ENCODE assay signal across 25 cellular contexts in the genomic region with DNA sequence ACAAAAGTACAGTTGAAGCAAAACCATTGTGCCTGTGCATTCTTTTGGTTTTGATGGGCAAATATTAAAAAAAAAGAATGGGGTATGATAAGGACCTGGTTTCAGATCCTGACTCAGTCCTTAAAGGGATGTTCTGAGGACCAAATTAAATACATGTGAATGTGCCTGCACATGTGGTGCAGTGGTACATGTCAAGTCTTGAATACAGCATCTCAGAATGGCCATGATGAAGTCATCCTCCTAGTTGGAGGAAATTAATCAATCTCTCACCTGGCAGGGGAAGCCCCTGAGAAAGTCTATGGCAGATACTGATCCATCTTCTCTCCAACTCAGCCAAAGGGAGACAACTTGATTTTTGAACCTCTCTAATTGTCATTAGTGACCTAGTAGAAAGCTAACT.
DNase-seq lines count a peak whose midpoint lies in the region; ATAC-seq, FAIRE-seq and TF ChIP-seq lines count a peak whose summit lies in the region.
"Had no signal": no experiment of that assay in that cellular context is flagged by ENCODE, and none has a peak within 500 bp of the region (broad histone marks: within the 10 kb centered on the region; RNA-seq: fewer than 3 reads in every experiment).

No MANE protein-coding gene starts in this region.

- H4K20me1 ChIP-seq in mammary epithelial cell (ENCODE audit: insufficient read depth, low read length): no peaks in the 10 kb centered on the region
- H4K20me1 ChIP-seq: BLaER1 had no signal

- POLR2A ChIA-PET in activated CD4-positive, alpha-beta T cell treated with anti-CD3 and anti-CD28 coated beads for 36 hours (lab: Charles Lee): no interaction called here
- POLR2A ChIA-PET in MCF 10A (lab: Yijun Ruan, JAX): no interaction called here

- ATAC-seq in activated CD4-positive, alpha-beta T cell treated with anti-CD3 and anti-CD28 coated beads for 36 hours: peak; percentile 42
- peak; percentile 72 for ATAC-seq in foreskin keratinocyte
- ATAC-seq: CD8-positive, alpha-beta T cell had no signal

- H3K27ac ChIP-seq in mammary epithelial cell (ENCODE audit: insufficient read depth, low read depth, low read length) (no peak overlapping the region), foreskin keratinocyte (no peak overlapping the region)
- no peak overlapping the region for H3K27ac ChIP-seq in effector memory CD4-positive, alpha-beta T cell (ENCODE audit: insufficient read depth, low read length, poor library complexity, severe bottlenecking)
- H3K27ac ChIP-seq: 22Rv1, BLaER1, C4-2B, GM23248 had no signal

- dilution Hi-C loops in mammary epithelial cell (cut with HindIII; ENCODE audit: low sequenced_read_pairs): no loop called here

- no peak overlapping the region for H3K27ac Mint-ChIP-seq in activated CD4-positive, alpha-beta T cell treated with anti-CD3 and anti-CD28 coated beads for 36 hours
- H3K27ac Mint-ChIP-seq in MCF 10A (ENCODE audit: low read depth, unreplicated experiment): no peak overlapping the region
- H3K27ac Mint-ChIP-seq in immature natural killer cell: no peak overlapping the region
- H3K27ac Mint-ChIP-seq: B cell; CD4-positive, CD25-positive, alpha-beta regulatory T cell; CD8-positive, alpha-beta T cell had no signal

- in situ Hi-C loops in mammary epithelial cell (cut with MboI; ENCODE audit: low sequenced_read_pairs in 2 of 2): loop anchor here in 1 of 2 donors (25.0 kb wide), 1 partner anchor 420 kb away; no protein-coding TSS in a partner anchor

- H2AFZ ChIP-seq in mammary epithelial cell (ENCODE audit: low read depth, low read length): no peak overlapping the region
- H2AFZ ChIP-seq: GM23248 had no signal

- H3K79me2 ChIP-seq in mammary epithelial cell (ENCODE audit: insufficient read depth, low read length): no peaks in the 10 kb centered on the region

- no peak overlapping the region for H3K9ac ChIP-seq in mammary epithelial cell (ENCODE audit: insufficient read depth, low read length)
- H3K9ac ChIP-seq: BLaER1, GM23248 had no signal

- no peaks in the 10 kb centered on the region for H3K9me3 ChIP-seq in mammary epithelial cell (replicated peaks; ENCODE audit: insufficient read depth, low read length)
- no peaks in the 10 kb centered on the region for H3K9me3 ChIP-seq in effector memory CD4-positive, alpha-beta T cell (ENCODE audit: control insufficient read depth, low read length)
- H3K9me3 ChIP-seq: Caco-2 had no signal

- H3K27me3 Mint-ChIP-seq in activated CD4-positive, alpha-beta T cell treated with anti-CD3 and anti-CD28 coated beads for 36 hours: no peaks in the 10 kb centered on the region
- no peaks in the 10 kb centered on the region for H3K27me3 Mint-ChIP-seq in MCF 10A (ENCODE audit: insufficient read depth, unreplicated experiment)
- no peaks in the 10 kb centered on the region for H3K27me3 Mint-ChIP-seq in immature natural killer cell (ENCODE audit: low read depth in 3 of 3)
- H3K27me3 Mint-ChIP-seq: CD4-positive, CD25-positive, alpha-beta regulatory T cell had no signal

- no peak for DNase-seq in activated CD4-positive, alpha-beta T cell treated with anti-CD3 and anti-CD28 coated beads for 36 hours
- no peak for DNase-seq in activated CD4-positive, alpha-beta T cell treated with anti-CD3 and anti-CD28 coated beads for 48 hours
- DNase-seq in mammary epithelial cell (peak; percentile 83), MCF 10A (ENCODE audit: unreplicated experiment) (no peak), bronchial epithelial cell (ENCODE audit: low read depth) (peak; percentile 89), foreskin keratinocyte (peak; percentile 76 to 87), immature natural killer cell (no peak)
- DNase-seq in effector memory CD4-positive, alpha-beta T cell: no peak
- DNase-seq: Caco-2; CD4-positive, CD25-positive, alpha-beta regulatory T cell; CD8-positive, alpha-beta T cell; DMS153; DND-41; GM23248; H7; HCEC 1CT had no signal

- H3K4me1 Mint-ChIP-seq in activated CD4-positive, alpha-beta T cell treated with anti-CD3 and anti-CD28 coated beads for 36 hours: no peaks in the 10 kb centered on the region
- no peaks in the 10 kb centered on the region for H3K4me1 Mint-ChIP-seq in MCF 10A (ENCODE audit: insufficient read depth, unreplicated experiment)
- no peaks in the 10 kb centered on the region for H3K4me1 Mint-ChIP-seq in immature natural killer cell
- H3K4me1 Mint-ChIP-seq: B cell; CD4-positive, CD25-positive, alpha-beta regulatory T cell had no signal

- BruUV-seq in mammary epithelial cell (replicated peaks; lab: Mats Ljungman, UMichigan) (no TSS peak), MCF 10A (replicated peaks; lab: Mats Ljungman, UMichigan) (no TSS peak)

- H3K4me3 ChIP-seq in mammary epithelial cell (replicated peaks in 1 of 3; ENCODE audit: insufficient read depth in 1 of 3, low read depth in 2 of 3, low read length in 3 of 3) (no peak overlapping the region), bronchial epithelial cell (ENCODE audit: low read depth, low read length) (no peak overlapping the region)
- H3K4me3 ChIP-seq in effector memory CD4-positive, alpha-beta T cell (ENCODE audit: insufficient read depth, low read depth, low read length, poor library complexity, severe bottlenecking): no peak overlapping the region
- H3K4me3 ChIP-seq: BLaER1, GM23248 had no signal

- no peaks in the 10 kb centered on the region for H3K36me3 Mint-ChIP-seq in activated CD4-positive, alpha-beta T cell treated with anti-CD3 and anti-CD28 coated beads for 36 hours (ENCODE audit: low read depth)
- H3K36me3 Mint-ChIP-seq in MCF 10A (ENCODE audit: insufficient read depth, unreplicated experiment): peaks cover 6% of the 10 kb centered on the region
- no peaks in the 10 kb centered on the region for H3K36me3 Mint-ChIP-seq in immature natural killer cell
- H3K36me3 Mint-ChIP-seq: CD4-positive, CD25-positive, alpha-beta regulatory T cell; CD8-positive, alpha-beta T cell had no signal

- no peak overlapping the region for H3K4me3 Mint-ChIP-seq in activated CD4-positive, alpha-beta T cell treated with anti-CD3 and anti-CD28 coated beads for 36 hours
- H3K4me3 Mint-ChIP-seq in MCF 10A (ENCODE audit: unreplicated experiment) (no peak overlapping the region), immature natural killer cell (no peak overlapping the region)
- H3K4me3 Mint-ChIP-seq: B cell; CD4-positive, CD25-positive, alpha-beta regulatory T cell; CD8-positive, alpha-beta T cell had no signal

- no peak for TF ChIP-seq CTCF in mammary epithelial cell (conservative IDR thresholded peaks at IDR 0.05 in 1 of 2, IDR thresholded peaks at IDR 0.05 in 1 of 2; ENCODE audit: extremely low read depth in 1 of 2, insufficient read depth in 1 of 2, low read depth in 1 of 2, low read length in 2 of 2)
- TF ChIP-seq CTCF in MCF 10A (IDR thresholded peaks at IDR 0.05; ENCODE audit: unreplicated experiment): no peak
- no peak for TF ChIP-seq CTCF in bronchial epithelial cell (IDR thresholded peaks at IDR 0.05; ENCODE audit: insufficient read depth, low read length, severe bottlenecking)
- TF ChIP-seq CTCF in foreskin keratinocyte (conservative IDR thresholded peaks at IDR 0.05): no peak

- no peak for FAIRE-seq in bronchial epithelial cell (lab: Jason Lieb, UNC)
- FAIRE-seq: A204.1, G401.6, GM12892, GM19239, H1 had no signal

- H3K4me1 ChIP-seq in mammary epithelial cell (ENCODE audit: insufficient read depth, low read length) (peaks cover 10% of the 10 kb centered on the region), foreskin keratinocyte (peaks cover 11% of the 10 kb centered on the region)
- no peaks in the 10 kb centered on the region for H3K4me1 ChIP-seq in effector memory CD4-positive, alpha-beta T cell (ENCODE audit: control insufficient read depth, insufficient read depth, low read length, poor library complexity, severe bottlenecking)
- H3K4me1 ChIP-seq: BLaER1, Caco-2 had no signal

- peaks cover 8% of the 10 kb centered on the region for H3K9me3 Mint-ChIP-seq in activated CD4-positive, alpha-beta T cell treated with anti-CD3 and anti-CD28 coated beads for 36 hours (ENCODE audit: low read depth)
- peaks cover 11% of the 10 kb centered on the region for H3K9me3 Mint-ChIP-seq in MCF 10A (ENCODE audit: unreplicated experiment)
- H3K9me3 Mint-ChIP-seq in immature natural killer cell: peaks cover 0 to 14% (median 2%) of the 10 kb centered on the region in 6 donors

- no peak overlapping the region for H3K4me2 ChIP-seq in mammary epithelial cell (ENCODE audit: insufficient read depth, low read depth, low read length)
- H3K4me2 ChIP-seq: BLaER1 had no signal

- CTCF ChIA-PET in activated CD4-positive, alpha-beta T cell treated with anti-CD3 and anti-CD28 coated beads for 36 hours (lab: Charles Lee): no interaction called here
- CTCF ChIA-PET in mammary epithelial cell (lab: Charles Lee; ENCODE audit: low non-redundant PET): no interaction called here
- CTCF ChIA-PET in MCF 10A (lab: Yijun Ruan, JAX): interaction anchor here (0.7 to 1.5 kb wide), 2 partner anchors 28 to 1363 kb away, joined by 3 to 4 read pairs; no protein-coding TSS in a partner anchor

- H3K36me3 ChIP-seq in mammary epithelial cell (ENCODE audit: insufficient read depth, low read length): no peaks in the 10 kb centered on the region
- H3K36me3 ChIP-seq in bronchial epithelial cell (ENCODE audit: control insufficient read depth, insufficient read depth, low read length): no peaks in the 10 kb centered on the region
- no peaks in the 10 kb centered on the region for H3K36me3 ChIP-seq in effector memory CD4-positive, alpha-beta T cell (ENCODE audit: control insufficient read depth, insufficient read depth, low read length)
- H3K36me3 ChIP-seq: BLaER1 had no signal

- no peaks in the 10 kb centered on the region for H3K27me3 ChIP-seq in mammary epithelial cell (ENCODE audit: insufficient read depth, low read length)
- H3K27me3 ChIP-seq in bronchial epithelial cell (ENCODE audit: control insufficient read depth, insufficient read depth, low read length): no peaks in the 10 kb centered on the region
- H3K27me3 ChIP-seq in foreskin keratinocyte: no peaks in the 10 kb centered on the region
- no peaks in the 10 kb centered on the region for H3K27me3 ChIP-seq in effector memory CD4-positive, alpha-beta T cell (replicated peaks; ENCODE audit: control insufficient read depth, insufficient read depth, low read length, poor library complexity, severe bottlenecking)
- H3K27me3 ChIP-seq: BLaER1 had no signal

- intact Hi-C loops in activated CD4-positive, alpha-beta T cell treated with anti-CD3 and anti-CD28 coated beads for 36 hours (cut with DNase I, micrococcal nuclease): no loop called here
- intact Hi-C loops in mammary epithelial cell (cut with micrococcal nuclease) (no loop called here), MCF 10A (cut with micrococcal nuclease) (no loop called here)

Comparison
In these comparisons a context has a peak if more than half of its experiments do, and no peak if none do; other contexts are left out.
1. DNase-seq: peak in mammary epithelial cell (single experiment), bronchial epithelial cell (single experiment) and foreskin keratinocyte (2 of 2); none in activated CD4-positive, alpha-beta T cell treated with anti-CD3 and anti-CD28 coated beads for 36 hours (single experiment), activated CD4-positive, alpha-beta T cell treated with anti-CD3 and anti-CD28 coated beads for 48 hours (single experiment), MCF 10A (single experiment), effector memory CD4-positive, alpha-beta T cell (0 of 3) and immature natural killer cell (0 of 3).